Comparison of ENCODE assay signal across 30 cellular contexts in the genomic region with DNA sequence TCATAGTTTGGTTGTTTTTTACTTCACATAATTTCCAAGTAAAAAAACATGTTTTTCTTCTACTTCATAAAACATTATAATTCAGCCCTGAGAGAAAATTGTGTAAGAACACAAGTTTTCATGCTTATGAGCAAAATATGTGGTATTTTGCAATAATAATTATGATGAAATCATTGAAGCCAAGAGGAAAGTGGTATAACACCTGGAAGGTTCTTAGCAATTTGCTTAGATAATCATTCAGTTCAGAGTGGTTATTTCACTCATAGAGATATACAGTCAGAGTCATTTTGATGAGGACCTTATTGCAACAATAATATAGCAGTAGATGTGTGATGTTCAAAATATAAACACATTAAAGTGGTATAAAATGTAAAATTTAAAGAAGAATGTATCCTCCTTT.
"Had no signal": no experiment of that assay in that cellular context is flagged by ENCODE, and none has a peak within 500 bp of the region (broad histone marks: within the 10 kb centered on the region; RNA-seq: fewer than 3 reads in every experiment).

No MANE protein-coding gene starts in this region.

- H3K9ac ChIP-seq: KMS-11 had no signal

- ATAC-seq: activated CD8-positive, alpha-beta T cell treated with anti-CD3 and anti-CD28 coated beads for 36 hours had no signal

- H3K27ac ChIP-seq: adrenal gland, cardiac muscle cell, KMS-11, VCaP had no signal

- H3K4me3 ChIP-seq: adrenal gland, cardiac muscle cell had no signal

- H3K27me3 ChIP-seq: adrenal gland, cardiac muscle cell had no signal

- H3K36me3 ChIP-seq: adrenal gland, cardiac muscle cell had no signal

- H3K4me1 ChIP-seq: adrenal gland had no signal

- DNase-seq: activated B cell treated with CpG ODN at 0.5 μM for 24 hours; activated CD4-positive, alpha-beta T cell treated with anti-CD3 and anti-CD28 coated beads for 4 hours; activated CD4-positive, CD25-positive, alpha-beta regulatory T cell treated with anti-CD3 and anti-CD28 coated beads, Interleukin-2, amount 50 U/mL, for 72 hours; activated CD8-positive, alpha-beta T cell treated with anti-CD3 and anti-CD28 coated beads for 36 hours; activated gamma-delta T cell; activated naive CD4-positive, alpha-beta T cell treated with Interleukin-2 at 50 U/mL for 16 hours; activated naive CD8-positive, alpha-beta T cell treated with anti-CD3 and anti-CD28 coated beads, Interleukin-2, amount 10 ng/mL, durations not matched to agents 7 days and 5 days; activated T-cell treated with anti-CD3 and anti-CD28 coated beads, Interleukin-2, amount 50 U/mL, for 24 hours; adrenal gland; anterior cingulate cortex; NCI-H1092 treated with DMSO at 0.1 percent for 48 hours; NCI-H1417; NCI-H146; NCI-H187; NCI-H2029 treated with DMSO at 0.1 percent for 48 hours; NCI-H2107; NCI-H2171; NCI-H510A; NCI-H526; NCI-H748 treated with DMSO at 0.1 percent for 48 hours; NK-92 treated with Interleukin-12 subunit alpha and Interleukin-12 subunit beta, amount 100 ng/mL, for 24 hours; OCI-M1; Right ventricle myocardium superior; SW 1271; T-helper 1 cell; T-helper 2 cell; T-helper 9 cell had no signal

- H3K9me3 ChIP-seq: adrenal gland had no signal
